ENCODE assay signal across 20 cellular contexts in genomic region chr18:60663060-60663989, GRCh38.
DNase-seq lines count a peak whose midpoint lies in the region; ATAC-seq, FAIRE-seq and TF ChIP-seq lines count a peak whose summit lies in the region.
"Had no signal": no experiment of that assay in that cellular context is flagged by ENCODE, and none has a peak within 500 bp of the region (broad histone marks: within the 10 kb centered on the region; RNA-seq: fewer than 3 reads in every experiment).

No MANE protein-coding gene starts in this region.

- H3K4me3 ChIP-seq in kidney (ENCODE audit: low read length in 2 of 2) (no peak overlapping the region), hepatocyte (no peak overlapping the region)
- H3K4me3 ChIP-seq: A549, HAP-1 had no signal

- peak; percentile 34 for ATAC-seq in stimulated activated memory B cell treated with anti-CD40 and anti-IgM and Interleukin-4, amounts not matched to agents 10 μg/mL and 1 μg/mL and 100 μg/mL, for 72 hours
- no peak for ATAC-seq in HG03571 (IDR thresholded peaks at IDR 0.05; ENCODE audit: unreplicated experiment)
- ATAC-seq: A549 had no signal

- WGBS in hepatocyte (ENCODE audit: low lambda C conversion rate, missing lambda C conversion rate): 97% methylated on average over 38 of the region's 38 CpGs

- intact Hi-C loops in kidney (cut with DNase I): no loop called here

- no peak overlapping the region for H3K4me2 ChIP-seq in hepatocyte
- H3K4me2 ChIP-seq: A549 had no signal

- no peaks in the 10 kb centered on the region for H3K27me3 ChIP-seq in hepatocyte
- H3K27me3 ChIP-seq: BE2C had no signal

- no peaks in the 10 kb centered on the region for H3K27me3 Mint-ChIP-seq in stimulated activated memory B cell treated with anti-CD40 and anti-IgM and Interleukin-4, amounts not matched to agents 10 μg/mL and 1 μg/mL and 100 μg/mL, for 72 hours
- H3K27me3 Mint-ChIP-seq: CD4-positive, alpha-beta memory T cell had no signal

- H3K36me3 ChIP-seq in kidney (ENCODE audit: control insufficient read depth in 1 of 2, insufficient read depth in 2 of 2, low read length in 2 of 2) (no peaks in the 10 kb centered on the region), hepatocyte (replicated peaks; ENCODE audit: insufficient read depth, low read depth) (no peaks in the 10 kb centered on the region)
- H3K36me3 ChIP-seq: BE2C, HAP-1 had no signal

- no peak for FAIRE-seq in kidney (lab: Jason Lieb, UNC)
- FAIRE-seq: G401.6, GM12892 had no signal

- TF ChIP-seq CTCF in kidney (IDR thresholded peaks at IDR 0.05; ENCODE audit: borderline replicate concordance, extremely low read depth, insufficient read depth) (no peak), hepatocyte (IDR thresholded peaks at IDR 0.05; ENCODE audit: poor library complexity) (no peak)

- no peaks in the 10 kb centered on the region for H3K4me1 ChIP-seq in kidney (ENCODE audit: control insufficient read depth in 1 of 2, insufficient read depth in 1 of 2, low read depth in 1 of 2, low read length in 2 of 2)
- H3K4me1 ChIP-seq in hepatocyte (ENCODE audit: insufficient read depth): no peaks in the 10 kb centered on the region
- H3K4me1 ChIP-seq: A549, BE2C, HAP-1 had no signal

- no peaks in the 10 kb centered on the region for H3K9me3 ChIP-seq in kidney (ENCODE audit: control insufficient read depth in 1 of 2, low read length in 2 of 2)
- H3K9me3 ChIP-seq in hepatocyte (ENCODE audit: low read depth): no peaks in the 10 kb centered on the region
- H3K9me3 ChIP-seq: A549, BE2C, HAP-1 had no signal

- H2AFZ ChIP-seq in hepatocyte: no peak overlapping the region

- no peaks in the 10 kb centered on the region for H4K20me1 ChIP-seq in hepatocyte (ENCODE audit: insufficient read depth, poor library complexity, severe bottlenecking)

- H3K4me3 Mint-ChIP-seq in stimulated activated memory B cell treated with anti-CD40 and anti-IgM and Interleukin-4, amounts not matched to agents 10 μg/mL and 1 μg/mL and 100 μg/mL, for 72 hours: no peak overlapping the region
- H3K4me3 Mint-ChIP-seq: CD4-positive, alpha-beta memory T cell had no signal

- no peaks in the 10 kb centered on the region for H3K9me3 Mint-ChIP-seq in stimulated activated memory B cell treated with anti-CD40 and anti-IgM and Interleukin-4, amounts not matched to agents 10 μg/mL and 1 μg/mL and 100 μg/mL, for 72 hours

- no peaks in the 10 kb centered on the region for H3K9me2 ChIP-seq in hepatocyte (replicated peaks; ENCODE audit: insufficient read depth)

- H3K36me3 Mint-ChIP-seq in stimulated activated memory B cell treated with anti-CD40 and anti-IgM and Interleukin-4, amounts not matched to agents 10 μg/mL and 1 μg/mL and 100 μg/mL, for 72 hours: no peaks in the 10 kb centered on the region
- H3K36me3 Mint-ChIP-seq: CD4-positive, alpha-beta memory T cell had no signal

- no peak overlapping the region for H3K27ac Mint-ChIP-seq in stimulated activated memory B cell treated with anti-CD40 and anti-IgM and Interleukin-4, amounts not matched to agents 10 μg/mL and 1 μg/mL and 100 μg/mL, for 72 hours
- H3K27ac Mint-ChIP-seq: CD4-positive, alpha-beta memory T cell had no signal

- no peaks in the 10 kb centered on the region for H3K79me2 ChIP-seq in hepatocyte

- no peak overlapping the region for H3K27ac ChIP-seq in kidney (ENCODE audit: low read depth in 2 of 2, low read length in 2 of 2)
- no peak overlapping the region for H3K27ac ChIP-seq in hepatocyte
- H3K27ac ChIP-seq: A549, C4-2B, HL-60 had no signal

- DNase-seq in H4 (ENCODE audit: low spot score): peak; percentile 25
- DNase-seq in SW480 (ENCODE audit: low spot score): peak; percentile 65
- DNase-seq in kidney: peak; percentile 49
- no peak for DNase-seq in effector CD8-positive, alpha-beta T cell (lab: John Stamatoyannopoulos, UW)
- DNase-seq in hepatocyte (ENCODE audit: low spot score): no peak
- DNase-seq in glomerular visceral epithelial cell (ENCODE audit: extremely low spot score): no peak
- DNase-seq: BE2C; CD4-positive, alpha-beta memory T cell; DMS79; EL; IMR-90; KBM-7 had no signal

- H3K9ac ChIP-seq in kidney (ENCODE audit: low read length in 2 of 2): no peak overlapping the region

- no peaks in the 10 kb centered on the region for H3K4me1 Mint-ChIP-seq in stimulated activated memory B cell treated with anti-CD40 and anti-IgM and Interleukin-4, amounts not matched to agents 10 μg/mL and 1 μg/mL and 100 μg/mL, for 72 hours
- H3K4me1 Mint-ChIP-seq: CD4-positive, alpha-beta memory T cell had no signal

Comparison
In these comparisons a context has a peak if more than half of its experiments do, and no peak if none do; other contexts are left out.
1. DNase-seq: peak in H4 (single experiment), SW480 (single experiment) and kidney (single experiment); none in effector CD8-positive, alpha-beta T cell (single experiment), hepatocyte (single experiment) and glomerular visceral epithelial cell (single experiment).